In genomic region chr15:85296615-85297402, GRCh38 we compare ENCODE assay signal across 8 cellular contexts.
A peak's percentile ranks its signal among the peaks of the same experiment; 100 is the strongest.
DNase-seq lines count a peak whose midpoint lies in the region; ATAC-seq, FAIRE-seq and TF ChIP-seq lines count a peak whose summit lies in the region.

No MANE protein-coding gene starts in this region.

- TF ChIP-seq RAD21 in K562 (CRISPR knock-in tag; conservative IDR thresholded peaks at IDR 0.05 in 1 of 2, IDR thresholded peaks at IDR 0.05 in 1 of 2) = peak; percentile 33 to 64

- H3K27me3 ChIP-seq in K562 (ENCODE audit: control insufficient read depth in 2 of 2, insufficient read depth in 2 of 2, low read length in 2 of 2) = peaks cover 2 to 10% of the 10 kb centered on the region in 2 experiments; a peak in 3 of 5 replicates
- no peaks in the 10 kb centered on the region for H3K27me3 ChIP-seq in spleen (replicated peaks in 1 of 7)

- H3K4me2 ChIP-seq in K562 (ENCODE audit: insufficient read depth, low read length) = no peak overlapping the region

- peak; percentile 88 for FAIRE-seq in K562 (lab: Jason Lieb, UNC)

- DNase-seq in activated gamma-delta T cell treated with Interleukin-2 at 50 U/mL for 16 hours = peak; percentile 68
- DNase-seq in activated gamma-delta T cell (lab: John Stamatoyannopoulos, UW) = no peak
- DNase-seq in NCI-H146 (lab: John Stamatoyannopoulos, UW) = peak; percentile 67
- DNase-seq in T1000 (lab: John Stamatoyannopoulos, UW) = peak; percentile 46
- peak in 3 of 4 experiments; percentile 17 to 57 (median 46) for DNase-seq in K562 (ENCODE audit: extremely low read depth in 1 of 4, low spot score in 3 of 4)
- peak; percentile 67 for DNase-seq in iPS-NIHi7 (ENCODE audit: extremely low spot score)
- peak; percentile 81 for DNase-seq in spleen

- H3K4me1 ChIP-seq in K562 (replicated peaks in 1 of 2; ENCODE audit: control insufficient read depth in 2 of 2, insufficient read depth in 2 of 2, low read length in 2 of 2) (no peaks in the 10 kb centered on the region), spleen (peaks cover 0 to 12% (median 10%) of the 10 kb centered on the region in 6 donors)

- TF ChIP-seq POLR2A in K562 (conservative IDR thresholded peaks at IDR 0.05) = no peak
- no peak for TF ChIP-seq POLR2A in spleen (IDR thresholded peaks at IDR 0.05)

- H3K9me3 ChIP-seq in K562 (replicated peaks; ENCODE audit: control insufficient read depth, insufficient read depth, low read depth, low read length) (no peaks in the 10 kb centered on the region), spleen (no peaks in the 10 kb centered on the region)

- in situ Hi-C loops in K562 (cut with MboI) = loop anchor here (10.0 to 25.0 kb wide), 3 partner anchors 122 to 1085 kb away; no protein-coding TSS in a partner anchor

- no peaks in the 10 kb centered on the region for H3K9me1 ChIP-seq in K562 (ENCODE audit: control insufficient read depth, insufficient read depth, low read length)

- CTCF ChIA-PET in K562 (lab: Yijun Ruan, JAX; ENCODE audit: low intra/inter-chr PET ratio) = interaction anchor here (0.7 to 1.2 kb wide), 2 partner anchors 208 to 449 kb away, joined by 3 to 4 read pairs; no protein-coding TSS in a partner anchor

- no peak overlapping the region for H3K9ac ChIP-seq in K562 (ENCODE audit: insufficient read depth in 1 of 2, low read depth in 2 of 2, low read length in 2 of 2)

- TF ChIP-seq CTCF in K562 (IDR thresholded peaks at IDR 0.05 in 2 of 3, conservative IDR thresholded peaks at IDR 0.05 in 1 of 3; ENCODE audit: insufficient read depth in 2 of 3, low read depth in 1 of 3, low read length in 3 of 3) = peak; percentile 62 to 66 (median 62)
- peak; percentile 32 to 81 (median 71) for TF ChIP-seq CTCF in spleen (IDR thresholded peaks at IDR 0.05 in 8 of 11, conservative IDR thresholded peaks at IDR 0.05 in 3 of 11)

- TF ChIP-seq EP300 in K562 (IDR thresholded peaks at IDR 0.05; ENCODE audit: low read length) = no peak

- H4K20me1 ChIP-seq in K562 (replicated peaks; ENCODE audit: control insufficient read depth, insufficient read depth, low read length) = no peaks in the 10 kb centered on the region

- H3K36me3 ChIP-seq in K562 (ENCODE audit: control insufficient read depth, insufficient read depth, low read length) = no peaks in the 10 kb centered on the region
- no peaks in the 10 kb centered on the region for H3K36me3 ChIP-seq in spleen

- no peak overlapping the region for H2AFZ ChIP-seq in K562 (ENCODE audit: low read depth, low read length)

- ATAC-seq in HG02840 (IDR thresholded peaks at IDR 0.05; ENCODE audit: low FRiP score, unreplicated experiment) = peak; percentile 90
- peak; percentile 96 for ATAC-seq in K562

- POLR2A ChIA-PET in K562 (lab: Yijun Ruan, JAX) = interaction anchor here (0.6 to 1.2 kb wide), 3 partner anchors 19 to 1971 kb away, joined by 3 read pairs; no protein-coding TSS in a partner anchor

- no peak overlapping the region for H3K4me3 ChIP-seq in K562
- peak overlapping the region in 1 of 8 donors; percentile 50 for H3K4me3 ChIP-seq in spleen

- intact Hi-C loops in K562 (cut with micrococcal nuclease) = loop anchor here (1.0 to 10.0 kb wide), 2 partner anchors 118 to 208 kb away; no protein-coding TSS in a partner anchor
- intact Hi-C loops in spleen (cut with DNase I; ENCODE audit: low total_unique reads) = loop anchor here (10.0 kb wide), 1 partner anchor 208 kb away; no protein-coding TSS in a partner anchor

- BruUV-seq in K562 (replicated peaks; lab: Mats Ljungman, UMichigan) = no TSS peak

- no peaks in the 10 kb centered on the region for H3K79me2 ChIP-seq in K562 (ENCODE audit: control insufficient read depth, insufficient read depth, low read length)

- H3K27ac ChIP-seq in K562 (ENCODE audit: extremely low read depth, low read depth, low read length) = no peak overlapping the region
- peak overlapping the region in 2 of 8 donors; percentile 14 to 37 for H3K27ac ChIP-seq in spleen

- WGBS in K562 (ENCODE audit: insufficient coverage, low coverage, missing lambda C conversion rate) = 3% methylated on average over 14 of the region's 14 CpGs
- WGBS in spleen, 5 donors = 24 to 29% (median 27%) methylated on average over 14 of the region's 14 CpGs

TF ChIP-seq in K562, 482 proteins besides CTCF, POLR2A, EP300 and RAD21:
- TF ChIP-seq CHCHD3 (CRISPR knock-in tag; IDR thresholded peaks at IDR 0.05) (no peak), CEBPZ (IDR thresholded peaks at IDR 0.05; ENCODE audit: borderline replicate concordance, low read depth, low read length) (no peak), NFYB (IDR thresholded peaks at IDR 0.05; ENCODE audit: extremely low read depth, insufficient read length) (no peak), YBX1 (IDR thresholded peaks at IDR 0.05) (no peak), SMC3 (conservative IDR thresholded peaks at IDR 0.05; ENCODE audit: insufficient read depth, low read depth, low read length) (0 out of 2 replicates have a peak, but pooled peaks have one; percentile 30), MAFK (IDR thresholded peaks at IDR 0.05; ENCODE audit: low read length) (peak; percentile 3; the same call in 1 of the 2 replicates), NUFIP1 (IDR thresholded peaks at IDR 0.05; ENCODE audit: partially characterized antibody) (no peak), L3MBTL2 (IDR thresholded peaks at IDR 0.05) (no peak)
